In the genomic region with DNA sequence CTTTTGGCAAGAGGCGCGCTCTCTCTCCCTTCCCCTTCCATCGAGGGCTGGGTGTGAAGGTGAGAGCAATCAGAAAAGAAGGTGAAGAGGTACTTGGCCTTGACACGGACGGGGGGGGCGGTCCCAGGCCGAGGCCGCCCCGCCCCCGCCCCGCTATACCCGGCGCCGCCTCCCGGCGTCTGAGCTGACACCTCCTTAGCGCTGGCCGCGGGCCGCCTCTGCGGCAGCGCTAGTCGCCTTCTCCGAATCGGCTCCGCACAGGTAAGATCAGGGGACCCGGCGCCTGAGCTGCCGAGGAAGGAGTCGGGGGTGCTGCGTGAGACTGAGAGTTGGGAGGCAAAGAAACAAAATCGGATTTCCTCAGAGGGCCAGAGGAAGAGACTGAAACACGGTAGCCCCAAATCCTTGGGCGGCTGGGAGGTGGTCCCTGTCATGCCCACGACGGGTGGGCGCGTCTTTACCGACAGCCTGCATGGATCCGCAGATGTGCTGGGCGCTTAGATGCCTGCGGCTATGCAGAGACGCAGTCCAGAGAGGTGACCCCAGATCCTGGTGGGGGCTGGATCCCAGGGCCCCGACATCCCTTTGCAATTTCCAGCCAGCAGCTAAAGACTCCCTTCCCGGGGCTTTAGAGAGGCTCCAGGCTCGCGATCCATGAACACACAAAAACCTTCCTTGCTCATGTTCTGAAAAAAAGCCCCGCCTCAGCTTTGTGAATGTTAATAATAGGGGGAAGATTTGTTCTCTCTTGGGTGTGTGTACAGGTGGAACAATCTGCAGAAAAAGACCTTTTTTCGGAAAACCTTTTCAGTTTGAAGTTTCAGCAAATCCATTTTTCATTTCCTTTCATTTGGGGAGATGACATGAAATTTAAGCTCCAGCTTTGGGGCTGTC, we compare ENCODE assay signal across 8 cellular contexts. TPM values are rescaled to one million over a fixed set of nuclear protein-coding genes. Genes with fewer than 3 reads are reported as not detected.
A peak's percentile ranks its signal among the peaks of the same experiment; 100 is the strongest.
DNase-seq lines count a peak whose midpoint lies in the region; ATAC-seq lines count a peak whose summit lies in the region.

A gene with protein sequence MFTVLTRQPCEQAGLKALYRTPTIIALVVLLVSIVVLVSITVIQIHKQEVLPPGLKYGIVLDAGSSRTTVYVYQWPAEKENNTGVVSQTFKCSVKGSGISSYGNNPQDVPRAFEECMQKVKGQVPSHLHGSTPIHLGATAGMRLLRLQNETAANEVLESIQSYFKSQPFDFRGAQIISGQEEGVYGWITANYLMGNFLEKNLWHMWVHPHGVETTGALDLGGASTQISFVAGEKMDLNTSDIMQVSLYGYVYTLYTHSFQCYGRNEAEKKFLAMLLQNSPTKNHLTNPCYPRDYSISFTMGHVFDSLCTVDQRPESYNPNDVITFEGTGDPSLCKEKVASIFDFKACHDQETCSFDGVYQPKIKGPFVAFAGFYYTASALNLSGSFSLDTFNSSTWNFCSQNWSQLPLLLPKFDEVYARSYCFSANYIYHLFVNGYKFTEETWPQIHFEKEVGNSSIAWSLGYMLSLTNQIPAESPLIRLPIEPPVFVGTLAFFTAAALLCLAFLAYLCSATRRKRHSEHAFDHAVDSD (plus strand): TSS at position 184 of the 894 bp plus-strand sequence. CDS start 874 bp downstream, outside the sequence.

- peak within 1 kb of the TSS; percentile 31 for H3K4me3 ChIP-seq in ectodermal cell (ENCODE audit: insufficient read depth, low read depth, low read length)
- H3K4me3 ChIP-seq in mesodermal cell (ENCODE audit: extremely low read depth, insufficient read depth, low read length, poor library complexity, severe bottlenecking), result peak within 1 kb of the TSS; percentile 23

- H3K4me3 Mint-ChIP-seq in stimulated activated effector memory CD8-positive, alpha-beta T cell treated with anti-CD3 and anti-CD28 coated beads, Interleukin-12 subunit alpha, Interleukin-12 subunit beta, amount 100 ng/mL, for 72 hours, result peak within 1 kb of the TSS; percentile 52

- ATAC-seq in HG02798 (IDR thresholded peaks at IDR 0.05; ENCODE audit: poor library complexity, unreplicated experiment) (peak; percentile 42), HG03565 (IDR thresholded peaks at IDR 0.05; ENCODE audit: unreplicated experiment) (no peak)
- peak; percentile 86 for ATAC-seq in stimulated activated effector memory CD8-positive, alpha-beta T cell treated with anti-CD3 and anti-CD28 coated beads, Interleukin-12 subunit alpha, Interleukin-12 subunit beta, amount 100 ng/mL, for 72 hours

- no peaks in the 10 kb centered on the region for H3K9me3 Mint-ChIP-seq in stimulated activated effector memory CD8-positive, alpha-beta T cell treated with anti-CD3 and anti-CD28 coated beads, Interleukin-12 subunit alpha, Interleukin-12 subunit beta, amount 100 ng/mL, for 72 hours

- H3K9me3 ChIP-seq in ectodermal cell (ENCODE audit: control insufficient read depth, low read length), result no peaks in the 10 kb centered on the region
- H3K9me3 ChIP-seq in mesodermal cell (ENCODE audit: control insufficient read depth, low read length), result no peaks in the 10 kb centered on the region

- 6% methylated on average over 49 of the region's 49 CpGs for WGBS in ectodermal cell, 2 experiments
- 1 to 5% methylated on average over 26 to 38 of the region's 49 CpGs for WGBS in mesodermal cell (ENCODE audit: insufficient coverage in 2 of 2), 2 experiments

- H3K27ac ChIP-seq in ectodermal cell (ENCODE audit: insufficient read depth, low read depth, low read length, poor library complexity, severe bottlenecking) (no peak within 1 kb of the TSS), mesodermal cell (ENCODE audit: low read depth, low read length, severe bottlenecking) (no peak within 1 kb of the TSS)

- H3K27me3 ChIP-seq in ectodermal cell (ENCODE audit: control insufficient read depth, insufficient read depth, low read length, poor library complexity, severe bottlenecking), result peaks cover 42% of the 10 kb centered on the region

- H3K36me3 ChIP-seq in ectodermal cell (ENCODE audit: control insufficient read depth, insufficient read depth, low read length), result no peaks in the 10 kb centered on the region
- no peaks in the 10 kb centered on the region for H3K36me3 ChIP-seq in mesodermal cell (ENCODE audit: control insufficient read depth, insufficient read depth, low read length)

- H3K4me1 Mint-ChIP-seq in stimulated activated effector memory CD8-positive, alpha-beta T cell treated with anti-CD3 and anti-CD28 coated beads, Interleukin-12 subunit alpha, Interleukin-12 subunit beta, amount 100 ng/mL, for 72 hours, result peaks cover 9% of the 10 kb centered on the region

- no peaks in the 10 kb centered on the region for H3K4me1 ChIP-seq in ectodermal cell (ENCODE audit: control insufficient read depth, insufficient read depth, low read length)
- peaks cover 5% of the 10 kb centered on the region for H3K4me1 ChIP-seq in mesodermal cell (ENCODE audit: control insufficient read depth, insufficient read depth, low read length, poor library complexity, severe bottlenecking)

- H3K27ac Mint-ChIP-seq in stimulated activated effector memory CD8-positive, alpha-beta T cell treated with anti-CD3 and anti-CD28 coated beads, Interleukin-12 subunit alpha, Interleukin-12 subunit beta, amount 100 ng/mL, for 72 hours, result no peak within 1 kb of the TSS

- H3K36me3 Mint-ChIP-seq in stimulated activated effector memory CD8-positive, alpha-beta T cell treated with anti-CD3 and anti-CD28 coated beads, Interleukin-12 subunit alpha, Interleukin-12 subunit beta, amount 100 ng/mL, for 72 hours, result no peaks in the 10 kb centered on the region

- peak; percentile 3 to 6 for DNase-seq in activated CD4-positive, alpha-beta T cell treated with anti-CD3 and anti-CD28 coated beads, Interleukin-2, amount 50 U/mL, for 4 hours
- peak in 1 of 2 donors; percentile 51 for DNase-seq in stimulated activated effector memory CD8-positive, alpha-beta T cell treated with anti-CD3 and anti-CD28 coated beads, Interleukin-12 subunit alpha, Interleukin-12 subunit beta, amount 100 ng/mL, for 72 hours (ENCODE audit: low spot score in 2 of 2)
- DNase-seq in NCI-H1930 (lab: John Stamatoyannopoulos, UW) (no peak), medulla oblongata (ENCODE audit: extremely low spot score) (no peak)

RNA-seq across cellular contexts. Expression of the gene that starts here (rescaled TPM):
- not detected for polyA plus RNA-seq in ectodermal cell (2013, experiment 1 of 4)
- polyA plus RNA-seq in ectodermal cell (2013, experiment 2 of 4), result not detected
- not detected for polyA plus RNA-seq in ectodermal cell (2013, experiment 3 of 4)
- not detected for polyA plus RNA-seq in ectodermal cell (2013, experiment 4 of 4)
- polyA plus RNA-seq in mesodermal cell (2013, experiment 1 of 2), result 2.7 TPM
- polyA plus RNA-seq in mesodermal cell (2013, experiment 2 of 2), result 3.4 TPM

Comparison
In these comparisons a context has a peak if more than half of its experiments do, and no peak if none do; other contexts are left out.
1. DNase-seq: peak in activated CD4-positive, alpha-beta T cell treated with anti-CD3 and anti-CD28 coated beads, Interleukin-2, amount 50 U/mL, for 4 hours (2 of 2); none in NCI-H1930 (0 of 2) and medulla oblongata (single experiment).